ENCODE assay signal across 1 cellular context in the genomic region with DNA sequence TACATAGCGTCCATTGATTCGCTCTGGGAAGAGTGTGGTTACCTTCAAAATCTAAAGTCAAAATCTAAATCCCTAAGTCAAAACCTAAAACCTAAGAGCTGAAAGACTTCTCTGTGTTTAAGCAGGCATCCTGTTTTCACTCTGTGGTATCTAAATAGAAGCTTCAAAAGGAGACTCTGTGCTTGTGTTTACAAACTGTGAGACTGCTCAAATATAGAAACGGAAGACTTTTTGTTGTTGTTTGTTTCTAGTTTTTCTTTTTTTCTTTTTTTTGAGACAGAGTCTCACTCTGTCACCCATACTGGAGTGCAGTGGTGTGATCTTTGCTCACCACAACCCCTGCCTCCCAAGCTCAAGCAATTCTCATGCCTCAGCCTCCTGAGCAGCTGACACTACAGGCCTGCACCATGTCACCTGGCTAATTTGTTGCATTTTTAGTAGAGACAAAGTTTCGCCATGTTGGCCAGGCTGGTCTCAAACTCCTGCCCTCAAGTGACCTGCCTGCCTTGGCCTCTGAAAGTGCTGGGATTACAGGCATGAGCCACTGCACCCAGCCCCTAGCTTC.
TF ChIP-seq lines count a peak whose summit lies in the region.

No MANE protein-coding gene starts in this region.

TF ChIP-seq in HepG2, 621 proteins besides CTCF, POLR2A, EP300 and RAD21 (continued from another document):
- no peak for TF ChIP-seq SP5 (CRISPR knock-in tag; IDR thresholded peaks at IDR 0.05; ENCODE audit: borderline replicate concordance, low read depth)
